In the genomic region with DNA sequence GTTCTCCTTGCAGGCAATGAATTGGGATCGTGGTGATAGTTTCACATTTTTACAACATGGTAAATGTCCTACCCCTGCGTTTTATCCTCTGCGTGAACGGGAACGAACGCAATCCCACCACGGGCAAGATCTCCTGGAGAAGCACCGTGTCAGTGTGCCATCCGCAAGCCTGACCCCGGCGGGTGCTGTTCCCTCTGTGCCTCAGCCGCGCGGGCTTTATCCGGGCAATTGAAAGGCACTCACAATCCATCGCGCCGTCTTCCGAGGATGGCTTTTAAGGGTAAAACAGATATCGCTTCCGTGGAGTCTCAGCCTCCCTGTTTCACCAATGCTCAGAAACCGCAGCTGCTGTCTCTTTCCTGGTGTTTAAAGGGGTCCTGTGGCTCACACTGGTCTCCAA, we compare ENCODE assay signal across 39 cellular contexts.
"Had no signal": no experiment of that assay in that cellular context is flagged by ENCODE, and none has a peak within 500 bp of the region (broad histone marks: within the 10 kb centered on the region; RNA-seq: fewer than 3 reads in every experiment).

No MANE protein-coding gene starts in this region.

- H3K9me3 ChIP-seq: ascending aorta had no signal

- DNase-seq: activated B cell treated with CpG ODN at 0.5 μM for 24 hours; activated CD4-positive, alpha-beta memory T cell treated with anti-CD3 and anti-CD28 coated beads for 36 hours; activated CD4-positive, alpha-beta T cell treated with anti-CD3 and anti-CD28 coated beads for 4 hours; activated CD4-positive, alpha-beta T cell treated with anti-CD3 and anti-CD28 coated beads, Interleukin-2, amount 10 ng/mL, durations not matched to agents 24 days and 14 days; activated CD4-positive, alpha-beta T cell treated with anti-CD3 and anti-CD28 coated beads, Interleukin-2, amount 50 U/mL, for 1 hour; activated CD4-positive, alpha-beta T cell treated with anti-CD3 and anti-CD28 coated beads, Interleukin-2, amount 50 U/mL, for 4 hours; activated CD4-positive, CD25-positive, alpha-beta regulatory T cell treated with anti-CD3 and anti-CD28 coated beads, Interleukin-2, amount 50 U/mL, for 72 hours; activated CD8-positive, alpha-beta memory T cell treated with anti-CD3 and anti-CD28 coated beads, Interleukin-2, amount 50 U/mL, for 4 hours; activated CD8-positive, alpha-beta T cell treated with anti-CD3 and anti-CD28 coated beads for 36 hours; activated effector memory CD4-positive, alpha-beta T cell treated with anti-CD3 and anti-CD28 coated beads, Interleukin-2, amount 50 U/mL, for 16 hours; activated gamma-delta T cell treated with Interleukin-2 at 50 U/mL for 16 hours; activated naive CD4-positive, alpha-beta T cell treated with anti-CD3 and anti-CD28 coated beads, Interleukin-2, amount 10 ng/mL, durations not matched to agents 7 days and 5 days; activated naive CD4-positive, alpha-beta T cell treated with Interleukin-2 at 50 U/mL for 16 hours; activated naive CD8-positive, alpha-beta T cell treated with anti-CD3 and anti-CD28 coated beads, Interleukin-2, amount 10 ng/mL, durations not matched to agents 7 days and 5 days; activated naive CD8-positive, alpha-beta T cell treated with anti-CD3 and anti-CD28 coated beads, Interleukin-2, amount 50 U/mL, for 24 hours; activated T-cell treated with anti-CD3 and anti-CD28 coated beads for 4 hours; activated T-cell treated with anti-CD3 and anti-CD28 coated beads, Interleukin-2, amount 50 U/mL, for 1 hour; activated T-cell treated with anti-CD3 and anti-CD28 coated beads, Interleukin-2, amount 50 U/mL, for 4 hours; activated T-cell treated with anti-CD3 and anti-CD28 coated beads, Interleukin-2, amount 50 U/mL, for 72 hours; amygdala; anterior cingulate cortex; caudate nucleus; cerebellar nuclear complex; T-helper 1 cell; T-helper 2 cell; T-helper 9 cell had no signal

- H3K4me3 Mint-ChIP-seq: activated B cell treated with CpG ODN at 0.5 μM for 24 hours; activated CD4-positive, alpha-beta memory T cell treated with anti-CD3 and anti-CD28 coated beads for 36 hours; activated CD4-positive, alpha-beta T cell treated with anti-CD3 and anti-CD28 coated beads, Interleukin-2, amount 10 ng/mL, durations not matched to agents 24 days and 14 days; activated CD8-positive, alpha-beta T cell treated with anti-CD3 and anti-CD28 coated beads for 36 hours; activated naive CD4-positive, alpha-beta T cell treated with anti-CD3 and anti-CD28 coated beads, Interleukin-2, amount 10 ng/mL, durations not matched to agents 7 days and 5 days; activated naive CD4-positive, alpha-beta T cell treated with anti-CD3 and anti-CD28 coated beads, Interleukin-2, amount 50 U/mL, for 24 hours; activated naive CD8-positive, alpha-beta T cell; activated naive CD8-positive, alpha-beta T cell treated with anti-CD3 and anti-CD28 coated beads, Interleukin-2, amount 10 ng/mL, durations not matched to agents 7 days and 5 days; activated naive CD8-positive, alpha-beta T cell treated with anti-CD3 and anti-CD28 coated beads, Interleukin-2, amount 50 U/mL, for 24 hours; activated T-cell treated with anti-CD3 and anti-CD28 coated beads, Interleukin-2, amount 50 U/mL, for 4 hours; activated T-cell treated with anti-CD3 and anti-CD28 coated beads, Interleukin-2, amount 50 U/mL, for 72 hours; activated T-helper 1 cell treated with anti-CD3 and anti-CD28 coated beads, Interleukin-12 subunit alpha, Interleukin-12 subunit beta, Interleukin-2, Interleukin-4 antibody, amounts not matched to agents 30 ng/mL and 10 ng/mL and 1 ng/mL, durations not matched to agents 14 hours and 24 hours and 36 hours; activated T-helper 17 cell treated with anti-CD3 and anti-CD28 coated beads, Interleukin-2, amount 50 U/mL, for 72 hours; brain; central memory CD8-positive, alpha-beta T cell; T-helper 1 cell treated with Interleukin-12 subunit alpha and Interleukin-12 subunit beta and Interleukin-4 antibody, amounts not matched to agents 30 μg/mL and 1 μg/mL, for 36 hours; T-helper 2 cell treated with Interferon-gamma antibody and Interleukin-4, amounts not matched to agents 5 μg/mL and 100 μg/mL, for 36 hours had no signal

- H3K27ac Mint-ChIP-seq: activated B cell treated with CpG ODN at 0.5 μM for 24 hours; activated CD4-positive, alpha-beta memory T cell treated with anti-CD3 and anti-CD28 coated beads for 36 hours; activated CD4-positive, alpha-beta T cell treated with anti-CD3 and anti-CD28 coated beads, Interleukin-2, amount 10 ng/mL, durations not matched to agents 24 days and 14 days; activated CD8-positive, alpha-beta T cell treated with anti-CD3 and anti-CD28 coated beads for 36 hours; activated naive CD4-positive, alpha-beta T cell treated with anti-CD3 and anti-CD28 coated beads, Interleukin-2, amount 10 ng/mL, durations not matched to agents 7 days and 5 days; activated naive CD4-positive, alpha-beta T cell treated with anti-CD3 and anti-CD28 coated beads, Interleukin-2, amount 50 U/mL, for 24 hours; activated naive CD8-positive, alpha-beta T cell; activated naive CD8-positive, alpha-beta T cell treated with anti-CD3 and anti-CD28 coated beads, Interleukin-2, amount 10 ng/mL, durations not matched to agents 7 days and 5 days; activated naive CD8-positive, alpha-beta T cell treated with anti-CD3 and anti-CD28 coated beads, Interleukin-2, amount 50 U/mL, for 24 hours; activated T-cell treated with anti-CD3 and anti-CD28 coated beads, Interleukin-2, amount 50 U/mL, for 72 hours; activated T-helper 1 cell treated with anti-CD3 and anti-CD28 coated beads, Interleukin-12 subunit alpha, Interleukin-12 subunit beta, Interleukin-2, Interleukin-4 antibody, amounts not matched to agents 30 ng/mL and 10 ng/mL and 1 ng/mL, durations not matched to agents 14 hours and 24 hours and 36 hours; activated T-helper 17 cell treated with anti-CD3 and anti-CD28 coated beads, Interleukin-2, amount 50 U/mL, for 72 hours; brain; T-helper 1 cell treated with Interleukin-12 subunit alpha and Interleukin-12 subunit beta and Interleukin-4 antibody, amounts not matched to agents 30 μg/mL and 1 μg/mL, for 36 hours; T-helper 2 cell treated with Interferon-gamma antibody and Interleukin-4, amounts not matched to agents 5 μg/mL and 100 μg/mL, for 36 hours had no signal

- H3K36me3 Mint-ChIP-seq: activated CD4-positive, alpha-beta memory T cell treated with anti-CD3 and anti-CD28 coated beads for 36 hours; activated naive CD4-positive, alpha-beta T cell treated with anti-CD3 and anti-CD28 coated beads, Interleukin-2, amount 10 ng/mL, durations not matched to agents 7 days and 5 days; activated naive CD4-positive, alpha-beta T cell treated with anti-CD3 and anti-CD28 coated beads, Interleukin-2, amount 50 U/mL, for 24 hours; activated naive CD8-positive, alpha-beta T cell; activated naive CD8-positive, alpha-beta T cell treated with anti-CD3 and anti-CD28 coated beads, Interleukin-2, amount 10 ng/mL, durations not matched to agents 7 days and 5 days; brain had no signal

- H3K36me3 ChIP-seq: ascending aorta, cardiac muscle cell had no signal

- H3K9me3 Mint-ChIP-seq: activated B cell treated with CpG ODN at 0.5 μM for 24 hours; activated CD4-positive, alpha-beta memory T cell treated with anti-CD3 and anti-CD28 coated beads for 36 hours; activated CD4-positive, alpha-beta T cell treated with anti-CD3 and anti-CD28 coated beads, Interleukin-2, amount 10 ng/mL, durations not matched to agents 24 days and 14 days; activated CD8-positive, alpha-beta T cell treated with anti-CD3 and anti-CD28 coated beads for 36 hours; activated naive CD4-positive, alpha-beta T cell treated with anti-CD3 and anti-CD28 coated beads, Interleukin-2, amount 10 ng/mL, durations not matched to agents 7 days and 5 days; activated naive CD4-positive, alpha-beta T cell treated with anti-CD3 and anti-CD28 coated beads, Interleukin-2, amount 50 U/mL, for 24 hours; activated naive CD8-positive, alpha-beta T cell treated with anti-CD3 and anti-CD28 coated beads, Interleukin-2, amount 10 ng/mL, durations not matched to agents 7 days and 5 days; activated naive CD8-positive, alpha-beta T cell treated with anti-CD3 and anti-CD28 coated beads, Interleukin-2, amount 50 U/mL, for 24 hours; activated T-cell treated with anti-CD3 and anti-CD28 coated beads, Interleukin-2, amount 50 U/mL, for 4 hours; activated T-cell treated with anti-CD3 and anti-CD28 coated beads, Interleukin-2, amount 50 U/mL, for 72 hours; activated T-helper 1 cell treated with anti-CD3 and anti-CD28 coated beads, Interleukin-12 subunit alpha, Interleukin-12 subunit beta, Interleukin-2, Interleukin-4 antibody, amounts not matched to agents 30 ng/mL and 10 ng/mL and 1 ng/mL, durations not matched to agents 14 hours and 24 hours and 36 hours; activated T-helper 17 cell treated with anti-CD3 and anti-CD28 coated beads, Interleukin-2, amount 50 U/mL, for 72 hours; central memory CD8-positive, alpha-beta T cell; T-helper 1 cell treated with Interleukin-12 subunit alpha and Interleukin-12 subunit beta and Interleukin-4 antibody, amounts not matched to agents 30 μg/mL and 1 μg/mL, for 36 hours; T-helper 2 cell treated with Interferon-gamma antibody and Interleukin-4, amounts not matched to agents 5 μg/mL and 100 μg/mL, for 36 hours had no signal

- H3K4me1 ChIP-seq: ascending aorta had no signal

- FAIRE-seq: bronchial epithelial cell, TTC549 had no signal

- H3K27ac ChIP-seq: ascending aorta, cardiac muscle cell, VCaP had no signal

- H3K4me3 ChIP-seq: ascending aorta, cardiac muscle cell had no signal

- H3K27me3 Mint-ChIP-seq: activated CD4-positive, alpha-beta memory T cell treated with anti-CD3 and anti-CD28 coated beads for 36 hours; activated CD4-positive, alpha-beta T cell treated with anti-CD3 and anti-CD28 coated beads, Interleukin-2, amount 10 ng/mL, durations not matched to agents 24 days and 14 days; activated CD8-positive, alpha-beta T cell treated with anti-CD3 and anti-CD28 coated beads for 36 hours; activated naive CD4-positive, alpha-beta T cell treated with anti-CD3 and anti-CD28 coated beads, Interleukin-2, amount 10 ng/mL, durations not matched to agents 7 days and 5 days; activated naive CD4-positive, alpha-beta T cell treated with anti-CD3 and anti-CD28 coated beads, Interleukin-2, amount 50 U/mL, for 24 hours; activated naive CD8-positive, alpha-beta T cell; activated naive CD8-positive, alpha-beta T cell treated with anti-CD3 and anti-CD28 coated beads, Interleukin-2, amount 10 ng/mL, durations not matched to agents 7 days and 5 days; central memory CD8-positive, alpha-beta T cell had no signal

- H3K27me3 ChIP-seq: ascending aorta, cardiac muscle cell had no signal

- H3K4me1 Mint-ChIP-seq: activated CD4-positive, alpha-beta T cell treated with anti-CD3 and anti-CD28 coated beads, Interleukin-2, amount 10 ng/mL, durations not matched to agents 24 days and 14 days; activated naive CD4-positive, alpha-beta T cell treated with anti-CD3 and anti-CD28 coated beads, Interleukin-2, amount 10 ng/mL, durations not matched to agents 7 days and 5 days; activated naive CD4-positive, alpha-beta T cell treated with anti-CD3 and anti-CD28 coated beads, Interleukin-2, amount 50 U/mL, for 24 hours; activated naive CD8-positive, alpha-beta T cell treated with anti-CD3 and anti-CD28 coated beads, Interleukin-2, amount 10 ng/mL, durations not matched to agents 7 days and 5 days; activated naive CD8-positive, alpha-beta T cell treated with anti-CD3 and anti-CD28 coated beads, Interleukin-2, amount 50 U/mL, for 24 hours; activated T-helper 17 cell treated with anti-CD3 and anti-CD28 coated beads, Interleukin-2, amount 50 U/mL, for 72 hours; brain; central memory CD8-positive, alpha-beta T cell had no signal
